ENCODE assay signal across 8 cellular contexts in the genomic region with DNA sequence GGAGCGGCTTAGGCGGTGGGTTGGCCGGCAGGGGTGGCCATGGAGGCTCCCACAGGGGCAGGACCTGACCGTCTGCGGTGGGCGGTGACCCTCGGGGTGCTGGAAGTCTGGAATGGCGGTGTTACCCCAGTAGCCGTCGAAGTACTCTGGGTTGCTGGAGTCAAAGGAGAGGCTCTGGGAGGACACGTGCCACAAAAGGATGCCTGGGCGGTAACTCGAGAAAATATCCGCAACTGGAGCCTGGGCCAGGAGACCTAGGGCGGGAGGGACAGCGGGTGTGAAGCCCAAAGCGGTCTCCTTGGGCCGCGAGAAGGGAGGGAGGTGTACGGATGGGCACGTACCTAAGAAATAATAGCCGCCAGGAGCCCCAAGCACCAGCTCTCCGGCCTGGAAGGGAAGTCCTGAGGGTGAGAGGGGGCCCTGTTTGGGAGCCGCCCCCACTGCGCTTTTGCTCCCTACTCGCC. TPM values are rescaled to one million over a fixed set of nuclear protein-coding genes. Genes with fewer than 3 reads are reported as not detected.
DNase-seq lines count a peak whose midpoint lies in the region; ATAC-seq and TF ChIP-seq lines count a peak whose summit lies in the region.

No MANE protein-coding gene starts in this region.

- peak overlapping the region; percentile 65 for H3K4me3 Mint-ChIP-seq in stimulated activated naive CD8-positive, alpha-beta T cell treated with anti-CD3 and anti-CD28 coated beads, Interleukin-15, Interleukin-2, amounts not matched to agents 100 ng/mL and 50 ng/mL, for 24 hours

- H3K4me1 Mint-ChIP-seq in stimulated activated naive CD8-positive, alpha-beta T cell treated with anti-CD3 and anti-CD28 coated beads, Interleukin-15, Interleukin-2, amounts not matched to agents 100 ng/mL and 50 ng/mL, for 24 hours (ENCODE audit: low read depth) = peaks cover 16% of the 10 kb centered on the region

- no peak for TF ChIP-seq CTCF in cardiac fibroblast (IDR thresholded peaks at IDR 0.05; ENCODE audit: low read depth, low read length)

- H3K27me3 Mint-ChIP-seq in stimulated activated naive CD8-positive, alpha-beta T cell treated with anti-CD3 and anti-CD28 coated beads, Interleukin-15, Interleukin-2, amounts not matched to agents 100 ng/mL and 50 ng/mL, for 24 hours = peaks cover 29% of the 10 kb centered on the region

- no peak for ATAC-seq in stimulated activated naive CD8-positive, alpha-beta T cell treated with anti-CD3 and anti-CD28 coated beads, Interleukin-15, Interleukin-2, amounts not matched to agents 100 U/mL and 50 U/mL, for 24 hours
- no peak for ATAC-seq in GM19328 (IDR thresholded peaks at IDR 0.05; ENCODE audit: unreplicated experiment)

- H3K36me3 Mint-ChIP-seq in stimulated activated naive CD8-positive, alpha-beta T cell treated with anti-CD3 and anti-CD28 coated beads, Interleukin-15, Interleukin-2, amounts not matched to agents 100 ng/mL and 50 ng/mL, for 24 hours (ENCODE audit: low read depth) = no peaks in the 10 kb centered on the region

- H3K4me1 ChIP-seq in mononuclear cell (ENCODE audit: insufficient read depth, low read length) = peaks cover 23% of the 10 kb centered on the region

- no peaks in the 10 kb centered on the region for H3K9me3 ChIP-seq in mononuclear cell (ENCODE audit: low read depth, low read length)

- H3K4me3 ChIP-seq in cardiac fibroblast (replicated peaks in 1 of 2; ENCODE audit: low read depth in 2 of 2, low read length in 2 of 2) (peak overlapping the region; percentile 56 to 58), mononuclear cell (ENCODE audit: low read length) (peak overlapping the region; percentile 10)

- no peak overlapping the region for H3K27ac Mint-ChIP-seq in stimulated activated naive CD8-positive, alpha-beta T cell treated with anti-CD3 and anti-CD28 coated beads, Interleukin-15, Interleukin-2, amounts not matched to agents 100 ng/mL and 50 ng/mL, for 24 hours

- H3K27me3 ChIP-seq in mononuclear cell (ENCODE audit: insufficient read depth, low read length) = peaks cover 14% of the 10 kb centered on the region

- DNase-seq in stimulated activated naive CD8-positive, alpha-beta T cell treated with anti-CD3 and anti-CD28 coated beads, Interleukin-15, Interleukin-2, amounts not matched to agents 100 U/mL and 50 U/mL, for 24 hours = no peak
- DNase-seq in cardiac fibroblast (ENCODE audit: low read depth in 2 of 2) (no peak), islet precursor cell (no peak), glomerular visceral epithelial cell (ENCODE audit: extremely low spot score) (no peak), NCI-H1105 (lab: John Stamatoyannopoulos, UW) (no peak)

- H3K9me3 Mint-ChIP-seq in stimulated activated naive CD8-positive, alpha-beta T cell treated with anti-CD3 and anti-CD28 coated beads, Interleukin-15, Interleukin-2, amounts not matched to agents 100 ng/mL and 50 ng/mL, for 24 hours = no peaks in the 10 kb centered on the region

RNA-seq across cellular contexts. Expression of gene ITGA2B, which starts 4.6 kb away (rescaled TPM):
- 54.5 TPM for total RNA-seq in mononuclear cell

RNA-seq across cellular contexts. Expression of gene FAM171A2, which starts 21.2 kb away (rescaled TPM):
- 0.10 TPM for total RNA-seq in mononuclear cell

RNA-seq across cellular contexts. Expression of gene GRN, which starts 39.8 kb away (rescaled TPM):
- 294 TPM for total RNA-seq in mononuclear cell
